8 cellular contexts compared by ENCODE assay signal in the genomic region with DNA sequence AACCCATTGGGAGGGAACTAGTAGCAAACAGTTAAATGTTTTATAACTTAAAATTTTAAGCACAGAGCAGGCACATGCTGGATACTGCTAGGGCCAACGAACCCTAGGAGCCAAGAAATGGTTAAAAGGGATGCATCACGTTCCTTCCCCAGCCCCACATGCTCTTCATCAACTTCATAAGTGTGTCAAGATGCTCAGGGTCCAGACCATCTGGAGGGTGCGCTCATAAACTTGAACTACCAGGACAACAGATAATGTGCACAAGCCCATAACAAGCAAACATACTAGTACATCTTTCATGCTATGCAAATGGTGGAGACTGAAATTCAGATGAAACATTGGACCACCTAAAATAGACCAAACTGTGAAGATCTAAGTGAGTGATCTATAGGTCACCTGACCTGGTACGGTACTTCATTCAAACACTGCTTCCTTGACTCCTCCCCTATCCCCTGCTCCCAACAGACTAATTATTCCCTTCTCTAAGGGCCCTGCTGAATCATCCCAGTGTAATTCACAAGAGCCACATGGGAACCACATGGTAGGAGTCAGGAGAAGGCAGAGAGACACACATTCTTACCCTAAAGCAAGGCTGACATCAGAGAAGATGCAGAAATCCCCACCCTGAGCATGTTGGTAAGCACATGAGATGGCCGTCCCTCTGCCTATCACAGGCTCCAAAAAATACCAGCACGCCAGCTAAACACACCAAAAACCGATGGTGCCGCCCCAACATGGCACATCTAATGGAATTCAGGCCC.
DNase-seq lines count a peak whose midpoint lies in the region; ATAC-seq lines count a peak whose summit lies in the region.

No MANE protein-coding gene starts in this region.

- H3K27ac Mint-ChIP-seq in activated CD4-positive, alpha-beta T cell treated with anti-CD3 and anti-CD28 coated beads, Interleukin-2, amount 10 ng/mL, durations not matched to agents 7 days and 5 days = peak overlapping the region; percentile 89
- peak overlapping the region; percentile 92 for H3K27ac Mint-ChIP-seq in stimulated activated naive B cell treated with anti-CD40 and anti-IgM and Interleukin-4, amounts not matched to agents 10 μg/mL and 1 μg/mL and 100 μg/mL, for 72 hours

- ATAC-seq in stimulated activated naive B cell treated with anti-CD40 and anti-IgM and Interleukin-4, amounts not matched to agents 10 μg/mL and 1 μg/mL and 100 μg/mL, for 72 hours (replicated peaks) = peak; percentile 16 to 33
- ATAC-seq in HG02642 (IDR thresholded peaks at IDR 0.05; ENCODE audit: poor library complexity, unreplicated experiment) (no peak), GM18502 (IDR thresholded peaks at IDR 0.05; ENCODE audit: poor library complexity, unreplicated experiment) (no peak)

- peak overlapping the region; percentile 71 for H3K4me3 Mint-ChIP-seq in activated CD4-positive, alpha-beta T cell treated with anti-CD3 and anti-CD28 coated beads, Interleukin-2, amount 10 ng/mL, durations not matched to agents 7 days and 5 days
- peak overlapping the region in 1 of 2 donors; percentile 26 for H3K4me3 Mint-ChIP-seq in stimulated activated naive B cell treated with anti-CD40 and anti-IgM and Interleukin-4, amounts not matched to agents 10 μg/mL and 1 μg/mL and 100 μg/mL, for 72 hours

- POLR2A ChIA-PET in activated CD4-positive, alpha-beta T cell treated with anti-CD3 and anti-CD28 coated beads, Interleukin-2, amount 10 ng/mL, durations not matched to agents 7 days and 5 days (lab: Charles Lee) = interaction anchor here (1.0 kb wide), 1 partner anchor 13 kb away, joined by 3 read pairs; no protein-coding TSS in a partner anchor

- no peaks in the 10 kb centered on the region for H3K9me3 Mint-ChIP-seq in activated CD4-positive, alpha-beta T cell treated with anti-CD3 and anti-CD28 coated beads, Interleukin-2, amount 10 ng/mL, durations not matched to agents 7 days and 5 days
- peaks cover 0 to 2% of the 10 kb centered on the region in 2 donors for H3K9me3 Mint-ChIP-seq in stimulated activated naive B cell treated with anti-CD40 and anti-IgM and Interleukin-4, amounts not matched to agents 10 μg/mL and 1 μg/mL and 100 μg/mL, for 72 hours

- H3K4me1 Mint-ChIP-seq in activated CD4-positive, alpha-beta T cell treated with anti-CD3 and anti-CD28 coated beads, Interleukin-2, amount 10 ng/mL, durations not matched to agents 7 days and 5 days = peaks cover 95% of the 10 kb centered on the region
- H3K4me1 Mint-ChIP-seq in stimulated activated naive B cell treated with anti-CD40 and anti-IgM and Interleukin-4, amounts not matched to agents 10 μg/mL and 1 μg/mL and 100 μg/mL, for 72 hours = peaks cover 76 to 97% of the 10 kb centered on the region in 2 donors

- DNase-seq in activated CD4-positive, alpha-beta T cell treated with anti-CD3 and anti-CD28 coated beads, Interleukin-2, amount 10 ng/mL, durations not matched to agents 7 days and 5 days = peak; percentile 48
- DNase-seq in activated CD4-positive, alpha-beta T cell treated with anti-CD3 and anti-CD28 coated beads, Interleukin-2, amount 50 U/mL, for 4 hours = no peak
- peak; percentile 45 for DNase-seq in T follicular helper cell (ENCODE audit: low read depth)
- peak; percentile 85 for DNase-seq in fibroblast of gingiva (ENCODE audit: low read depth)
- no peak for DNase-seq in stimulated activated naive B cell treated with anti-CD40 and anti-IgM and Interleukin-4, amounts not matched to agents 10 μg/mL and 1 μg/mL and 100 μg/mL, for 72 hours
- DNase-seq in DMS53 (lab: John Stamatoyannopoulos, UW) = no peak

- no peaks in the 10 kb centered on the region for H3K27me3 Mint-ChIP-seq in activated CD4-positive, alpha-beta T cell treated with anti-CD3 and anti-CD28 coated beads, Interleukin-2, amount 10 ng/mL, durations not matched to agents 7 days and 5 days
- H3K27me3 Mint-ChIP-seq in stimulated activated naive B cell treated with anti-CD40 and anti-IgM and Interleukin-4, amounts not matched to agents 10 μg/mL and 1 μg/mL and 100 μg/mL, for 72 hours = no peaks in the 10 kb centered on the region

- CTCF ChIA-PET in activated CD4-positive, alpha-beta T cell treated with anti-CD3 and anti-CD28 coated beads, Interleukin-2, amount 10 ng/mL, durations not matched to agents 7 days and 5 days (lab: Charles Lee) = interaction anchor here (0.8 to 3.6 kb wide), 8 partner anchors 9 to 165 kb away, joined by 3 to 12 read pairs (median 4); no protein-coding TSS in a partner anchor

- peaks cover 90% of the 10 kb centered on the region for H3K36me3 Mint-ChIP-seq in activated CD4-positive, alpha-beta T cell treated with anti-CD3 and anti-CD28 coated beads, Interleukin-2, amount 10 ng/mL, durations not matched to agents 7 days and 5 days (ENCODE audit: low read depth)
- peaks cover 52 to 58% of the 10 kb centered on the region in 2 donors for H3K36me3 Mint-ChIP-seq in stimulated activated naive B cell treated with anti-CD40 and anti-IgM and Interleukin-4, amounts not matched to agents 10 μg/mL and 1 μg/mL and 100 μg/mL, for 72 hours

Comparison
In these comparisons a context has a peak if more than half of its experiments do, and no peak if none do; other contexts are left out.
1. DNase-seq: peak in activated CD4-positive, alpha-beta T cell treated with anti-CD3 and anti-CD28 coated beads, Interleukin-2, amount 10 ng/mL, durations not matched to agents 7 days and 5 days (single experiment), T follicular helper cell (single experiment) and fibroblast of gingiva (single experiment); none in activated CD4-positive, alpha-beta T cell treated with anti-CD3 and anti-CD28 coated beads, Interleukin-2, amount 50 U/mL, for 4 hours (0 of 2), stimulated activated naive B cell treated with anti-CD40 and anti-IgM and Interleukin-4, amounts not matched to agents 10 μg/mL and 1 μg/mL and 100 μg/mL, for 72 hours (single experiment) and DMS53 (single experiment).
2. ATAC-seq: peak in stimulated activated naive B cell treated with anti-CD40 and anti-IgM and Interleukin-4, amounts not matched to agents 10 μg/mL and 1 μg/mL and 100 μg/mL, for 72 hours (2 of 2); none in HG02642 (single experiment) and GM18502 (single experiment).